Comparison of ENCODE assay signal across 1 cellular context in the genomic region with DNA sequence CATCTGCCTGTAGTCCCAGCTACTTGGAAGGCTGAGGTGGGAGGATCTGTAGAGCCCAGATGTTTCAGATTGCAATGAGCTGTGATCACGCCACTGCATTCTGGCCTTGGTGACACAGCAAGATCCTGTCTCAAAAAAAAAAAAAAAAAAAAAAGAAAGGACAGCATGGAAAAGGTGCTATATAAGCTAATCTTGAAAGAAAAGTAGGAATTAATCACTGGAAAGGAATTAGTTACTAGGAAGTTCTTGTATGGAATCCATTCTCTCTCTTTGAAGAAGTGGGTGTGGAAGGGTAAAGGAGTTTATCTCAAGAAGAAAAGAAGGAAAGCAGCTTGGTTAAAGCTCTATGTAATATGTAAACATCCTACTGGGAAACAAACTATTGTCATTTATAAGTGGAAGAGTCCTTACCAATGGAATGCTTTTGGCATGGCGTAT.
TF ChIP-seq lines count a peak whose summit lies in the region.

No MANE protein-coding gene starts in this region.

TF ChIP-seq in HCT116, 20 proteins besides CTCF, POLR2A, EP300 and RAD21 (continued from another document):
- TF ChIP-seq, protein P1, sequence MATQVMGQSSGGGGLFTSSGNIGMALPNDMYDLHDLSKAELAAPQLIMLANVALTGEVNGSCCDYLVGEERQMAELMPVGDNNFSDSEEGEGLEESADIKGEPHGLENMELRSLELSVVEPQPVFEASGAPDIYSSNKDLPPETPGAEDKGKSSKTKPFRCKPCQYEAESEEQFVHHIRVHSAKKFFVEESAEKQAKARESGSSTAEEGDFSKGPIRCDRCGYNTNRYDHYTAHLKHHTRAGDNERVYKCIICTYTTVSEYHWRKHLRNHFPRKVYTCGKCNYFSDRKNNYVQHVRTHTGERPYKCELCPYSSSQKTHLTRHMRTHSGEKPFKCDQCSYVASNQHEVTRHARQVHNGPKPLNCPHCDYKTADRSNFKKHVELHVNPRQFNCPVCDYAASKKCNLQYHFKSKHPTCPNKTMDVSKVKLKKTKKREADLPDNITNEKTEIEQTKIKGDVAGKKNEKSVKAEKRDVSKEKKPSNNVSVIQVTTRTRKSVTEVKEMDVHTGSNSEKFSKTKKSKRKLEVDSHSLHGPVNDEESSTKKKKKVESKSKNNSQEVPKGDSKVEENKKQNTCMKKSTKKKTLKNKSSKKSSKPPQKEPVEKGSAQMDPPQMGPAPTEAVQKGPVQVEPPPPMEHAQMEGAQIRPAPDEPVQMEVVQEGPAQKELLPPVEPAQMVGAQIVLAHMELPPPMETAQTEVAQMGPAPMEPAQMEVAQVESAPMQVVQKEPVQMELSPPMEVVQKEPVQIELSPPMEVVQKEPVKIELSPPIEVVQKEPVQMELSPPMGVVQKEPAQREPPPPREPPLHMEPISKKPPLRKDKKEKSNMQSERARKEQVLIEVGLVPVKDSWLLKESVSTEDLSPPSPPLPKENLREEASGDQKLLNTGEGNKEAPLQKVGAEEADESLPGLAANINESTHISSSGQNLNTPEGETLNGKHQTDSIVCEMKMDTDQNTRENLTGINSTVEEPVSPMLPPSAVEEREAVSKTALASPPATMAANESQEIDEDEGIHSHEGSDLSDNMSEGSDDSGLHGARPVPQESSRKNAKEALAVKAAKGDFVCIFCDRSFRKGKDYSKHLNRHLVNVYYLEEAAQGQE (IDR thresholded peaks at IDR 0.05; ENCODE audit: low read depth): no peak
- no peak for TF ChIP-seq SRF (IDR thresholded peaks at IDR 0.05; ENCODE audit: low read depth)
- no peak for TF ChIP-seq JUND (IDR thresholded peaks at IDR 0.05)
- TF ChIP-seq ZFX (IDR thresholded peaks at IDR 0.05): no peak
- TF ChIP-seq, protein P2, sequence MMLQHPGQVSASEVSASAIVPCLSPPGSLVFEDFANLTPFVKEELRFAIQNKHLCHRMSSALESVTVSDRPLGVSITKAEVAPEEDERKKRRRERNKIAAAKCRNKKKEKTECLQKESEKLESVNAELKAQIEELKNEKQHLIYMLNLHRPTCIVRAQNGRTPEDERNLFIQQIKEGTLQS (IDR thresholded peaks at IDR 0.05): no peak
- TF ChIP-seq, protein P3, sequence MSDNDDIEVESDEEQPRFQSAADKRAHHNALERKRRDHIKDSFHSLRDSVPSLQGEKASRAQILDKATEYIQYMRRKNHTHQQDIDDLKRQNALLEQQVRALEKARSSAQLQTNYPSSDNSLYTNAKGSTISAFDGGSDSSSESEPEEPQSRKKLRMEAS (IDR thresholded peaks at IDR 0.05): no peak
- TF ChIP-seq YY1 (IDR thresholded peaks at IDR 0.05; ENCODE audit: extremely low read depth, insufficient replicate concordance, low read depth, low read length): no peak
- TF ChIP-seq ZNF274 (IDR thresholded peaks at IDR 0.05; ENCODE audit: low read depth, low read length): no peak
- TF ChIP-seq EZH2phosphoT487 (IDR thresholded peaks at IDR 0.05; ENCODE audit: borderline replicate concordance): no peak
- TF ChIP-seq EGR1 (IDR thresholded peaks at IDR 0.05; ENCODE audit: low read depth): no peak
- TF ChIP-seq FOSL1 (IDR thresholded peaks at IDR 0.05; ENCODE audit: low read depth): no peak
- TF ChIP-seq TCF7L2 (IDR thresholded peaks at IDR 0.05; ENCODE audit: borderline replicate concordance, extremely low read depth, insufficient read depth, insufficient read length): no peak
- no peak for TF ChIP-seq POLR2AphosphoS5 (IDR thresholded peaks at IDR 0.05; ENCODE audit: low read depth, low read length)
- TF ChIP-seq CBX3 (IDR thresholded peaks at IDR 0.05; ENCODE audit: low read depth): no peak
- TF ChIP-seq SIN3A (IDR thresholded peaks at IDR 0.05; ENCODE audit: low read depth): no peak
